Comparison of ENCODE assay signal across 9 cellular contexts in the genomic region with DNA sequence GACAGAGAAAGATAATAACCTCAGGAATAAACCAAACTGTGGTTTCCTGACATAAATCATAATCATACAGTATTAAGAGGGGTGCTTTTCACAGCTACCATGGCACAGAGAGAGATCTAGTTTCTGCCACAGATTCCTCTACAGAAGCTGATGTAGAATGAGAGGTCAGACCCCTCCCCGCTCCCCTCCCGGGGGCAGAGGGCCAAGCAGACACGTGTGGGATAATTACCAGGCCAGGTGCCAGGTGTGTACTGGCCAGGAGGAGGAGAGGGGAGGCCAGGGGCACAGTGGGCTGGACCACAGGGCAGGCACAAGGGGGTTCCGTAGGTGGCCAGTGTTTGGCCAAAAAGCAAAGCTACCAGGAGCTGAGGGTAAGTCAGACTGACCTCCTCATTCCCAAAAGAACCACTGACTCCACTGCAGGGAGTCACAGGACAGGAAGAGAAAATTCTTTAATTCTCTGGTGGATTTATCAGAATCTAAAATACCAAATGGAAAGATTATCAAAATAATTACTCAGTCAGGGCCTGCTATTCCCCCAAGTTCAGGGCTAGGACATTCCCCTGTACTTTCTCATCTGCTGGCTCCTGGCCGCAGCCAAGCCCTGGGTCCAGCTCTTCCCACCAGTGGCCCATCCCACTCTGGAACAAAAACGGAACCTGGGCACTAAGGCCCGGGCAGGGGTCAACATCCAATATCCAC. TPM values are rescaled to one million over a fixed set of nuclear protein-coding genes. Genes with fewer than 3 reads are reported as not detected.
A peak's percentile ranks its signal among the peaks of the same experiment; 100 is the strongest.
DNase-seq lines count a peak whose midpoint lies in the region; ATAC-seq and TF ChIP-seq lines count a peak whose summit lies in the region.
"Had no signal": no experiment of that assay in that cellular context is flagged by ENCODE, and none has a peak within 500 bp of the region (broad histone marks: within the 10 kb centered on the region; RNA-seq: fewer than 3 reads in every experiment).

No MANE protein-coding gene starts in this region.

- H3K4me1 ChIP-seq in transverse colon, result peaks cover 7 to 39% (median 30%) of the 10 kb centered on the region in 4 donors

- 50 to 55% methylated on average over 2 to 7 of the region's 7 CpGs for WGBS in transverse colon (ENCODE audit: low coverage in 1 of 2), 2 donors

- no peaks in the 10 kb centered on the region for H3K9me3 Mint-ChIP-seq in activated T-cell treated with anti-CD3 and anti-CD28 coated beads, Interleukin-2, amount 50 U/mL, for 24 hours
- no peaks in the 10 kb centered on the region for H3K9me3 Mint-ChIP-seq in memory B cell

- DNase-seq in activated T-cell treated with anti-CD3 and anti-CD28 coated beads, Interleukin-2, amount 50 U/mL, for 24 hours, result no peak
- no peak for DNase-seq in activated T-cell treated with anti-CD3 and anti-CD28 coated beads, Interleukin-2, amount 50 U/mL, for 1 hour
- DNase-seq in astrocyte of the spinal cord (ENCODE audit: low read depth, low spot score) (peak; percentile 58), memory B cell (ENCODE audit: low spot score in 2 of 2) (no peak), transverse colon (no peak)
- no peak for DNase-seq in activated effector memory CD4-positive, alpha-beta T cell treated with Interleukin-2 at 50 U/mL for 16 hours
- DNase-seq: SHP77 treated with DMSO at 0.1 percent for 48 hours had no signal

- no peak for TF ChIP-seq POLR2A in transverse colon (IDR thresholded peaks at IDR 0.05)

- in situ Hi-C loops in astrocyte of the spinal cord (cut with HindIII; ENCODE audit: low sequenced_read_pairs) (no loop called here), transverse colon (cut with MboI; ENCODE audit: low pct_ligation_motif_present in 1 of 4, low pct_unique_long_range_greater_than_20kb in 1 of 4, low sequenced_read_pairs in 3 of 4) (loop anchor here in 1 of 4 donors (25.0 kb wide), 1 partner anchor 111 kb away; no protein-coding TSS in a partner anchor)

- peak overlapping the region; percentile 87 for H3K27ac Mint-ChIP-seq in activated T-cell treated with anti-CD3 and anti-CD28 coated beads, Interleukin-2, amount 50 U/mL, for 24 hours
- no peak overlapping the region for H3K27ac Mint-ChIP-seq in memory B cell

- H3K36me3 Mint-ChIP-seq in activated T-cell treated with anti-CD3 and anti-CD28 coated beads, Interleukin-2, amount 50 U/mL, for 24 hours (ENCODE audit: low read depth), result peaks cover 3% of the 10 kb centered on the region
- peaks cover 2% of the 10 kb centered on the region for H3K36me3 Mint-ChIP-seq in memory B cell

- H3K4me1 Mint-ChIP-seq in activated T-cell treated with anti-CD3 and anti-CD28 coated beads, Interleukin-2, amount 50 U/mL, for 24 hours (ENCODE audit: low read depth), result peaks cover 59% of the 10 kb centered on the region
- H3K4me1 Mint-ChIP-seq in memory B cell, result peaks cover 37% of the 10 kb centered on the region

- no peaks in the 10 kb centered on the region for H3K27me3 Mint-ChIP-seq in activated T-cell treated with anti-CD3 and anti-CD28 coated beads, Interleukin-2, amount 50 U/mL, for 24 hours
- no peaks in the 10 kb centered on the region for H3K27me3 Mint-ChIP-seq in memory B cell

- peak overlapping the region; percentile 83 to 90 (median 86) for H3K27ac ChIP-seq in transverse colon

- H3K27me3 ChIP-seq in transverse colon, result no peaks in the 10 kb centered on the region

- peak overlapping the region; percentile 53 for H3K4me3 Mint-ChIP-seq in activated T-cell treated with anti-CD3 and anti-CD28 coated beads, Interleukin-2, amount 50 U/mL, for 24 hours
- peak overlapping the region; percentile 32 for H3K4me3 Mint-ChIP-seq in memory B cell

- no peaks in the 10 kb centered on the region for H3K36me3 ChIP-seq in transverse colon

- TF ChIP-seq EP300 in transverse colon (IDR thresholded peaks at IDR 0.05; ENCODE audit: low read depth), result no peak

- no peak for ATAC-seq in memory B cell (ENCODE audit: low read depth)
- ATAC-seq in GM19324 (IDR thresholded peaks at IDR 0.05; ENCODE audit: low FRiP score, unreplicated experiment), result no peak
- no peak for ATAC-seq in HG03196 (IDR thresholded peaks at IDR 0.05; ENCODE audit: unreplicated experiment)

- TF ChIP-seq CTCF in astrocyte of the spinal cord (IDR thresholded peaks at IDR 0.05; ENCODE audit: low read depth, low read length) (no peak), transverse colon (IDR thresholded peaks at IDR 0.05) (no peak)

- no peaks in the 10 kb centered on the region for H3K9me3 ChIP-seq in transverse colon

- H3K4me3 ChIP-seq in astrocyte of the spinal cord (ENCODE audit: low read depth, low read length) (no peak overlapping the region), transverse colon (no peak overlapping the region)

- intact Hi-C loops in transverse colon (cut with DNase I; ENCODE audit: low total_unique reads), result no loop called here

RNA-seq across cellular contexts. Expression of gene C2CD2, which starts 30.0 kb away (rescaled TPM):
- 10 to 100 TPM in 1 of 4 donors, 1 to 10 TPM in 3; 3.0 to 15.7 (median 7.4) TPM for total RNA-seq in transverse colon

RNA-seq across cellular contexts. Expression of gene PRDM15, which starts 44.6 kb away (rescaled TPM):
- total RNA-seq in transverse colon, result 10 to 100 TPM in 2 of 4 donors, 1 to 10 TPM in 2; 6.4 to 88.4 (median 21.1) TPM
